ENCODE assay signal across 1 cellular context in the genomic region with DNA sequence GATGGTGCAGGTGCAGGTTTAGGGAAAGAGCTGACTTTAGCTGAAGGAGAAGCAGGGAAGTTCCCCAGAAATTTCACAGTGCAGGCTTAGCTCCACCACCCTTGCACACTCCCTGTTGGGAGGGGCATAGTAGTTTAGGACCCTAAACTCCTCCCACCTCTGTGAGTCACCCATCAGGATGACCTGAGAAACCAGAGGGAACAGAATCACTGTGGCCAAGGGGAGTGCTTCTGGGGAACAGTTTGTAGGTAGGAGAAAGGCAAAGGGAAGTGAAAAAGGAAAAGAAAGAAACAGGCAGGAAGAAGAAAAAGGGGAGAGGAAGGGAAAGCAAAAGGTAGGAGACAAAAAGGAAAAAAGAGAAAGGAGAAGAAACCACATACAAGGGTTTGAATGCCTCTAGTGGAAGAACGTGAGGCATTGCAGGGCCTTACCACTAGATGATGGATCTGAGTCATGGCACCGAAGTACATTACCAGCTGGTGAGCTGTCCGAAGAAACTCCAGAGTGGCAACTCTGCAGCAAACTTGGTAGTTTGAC.
TF ChIP-seq lines count a peak whose summit lies in the region.

No MANE protein-coding gene starts in this region.

TF ChIP-seq in WTC11, 78 proteins besides CTCF, POLR2A, EP300 and RAD21 (continued from another document):
- TF ChIP-seq, protein P1, sequence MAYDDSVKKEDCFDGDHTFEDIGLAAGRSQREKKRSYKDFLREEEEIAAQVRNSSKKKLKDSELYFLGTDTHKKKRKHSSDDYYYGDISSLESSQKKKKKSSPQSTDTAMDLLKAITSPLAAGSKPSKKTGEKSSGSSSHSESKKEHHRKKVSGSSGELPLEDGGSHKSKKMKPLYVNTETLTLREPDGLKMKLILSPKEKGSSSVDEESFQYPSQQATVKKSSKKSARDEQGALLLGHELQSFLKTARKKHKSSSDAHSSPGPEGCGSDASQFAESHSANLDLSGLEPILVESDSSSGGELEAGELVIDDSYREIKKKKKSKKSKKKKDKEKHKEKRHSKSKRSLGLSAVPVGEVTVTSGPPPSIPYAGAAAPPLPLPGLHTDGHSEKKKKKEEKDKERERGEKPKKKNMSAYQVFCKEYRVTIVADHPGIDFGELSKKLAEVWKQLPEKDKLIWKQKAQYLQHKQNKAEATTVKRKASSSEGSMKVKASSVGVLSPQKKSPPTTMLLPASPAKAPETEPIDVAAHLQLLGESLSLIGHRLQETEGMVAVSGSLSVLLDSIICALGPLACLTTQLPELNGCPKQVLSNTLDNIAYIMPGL (CRISPR knock-in tag; IDR thresholded peaks at IDR 0.05) = no peak
- TF ChIP-seq NR1H2 (CRISPR knock-in tag; IDR thresholded peaks at IDR 0.05) = no peak
- TF ChIP-seq NR2C2 (CRISPR knock-in tag; IDR thresholded peaks at IDR 0.05) = no peak
- TF ChIP-seq, protein P2, sequence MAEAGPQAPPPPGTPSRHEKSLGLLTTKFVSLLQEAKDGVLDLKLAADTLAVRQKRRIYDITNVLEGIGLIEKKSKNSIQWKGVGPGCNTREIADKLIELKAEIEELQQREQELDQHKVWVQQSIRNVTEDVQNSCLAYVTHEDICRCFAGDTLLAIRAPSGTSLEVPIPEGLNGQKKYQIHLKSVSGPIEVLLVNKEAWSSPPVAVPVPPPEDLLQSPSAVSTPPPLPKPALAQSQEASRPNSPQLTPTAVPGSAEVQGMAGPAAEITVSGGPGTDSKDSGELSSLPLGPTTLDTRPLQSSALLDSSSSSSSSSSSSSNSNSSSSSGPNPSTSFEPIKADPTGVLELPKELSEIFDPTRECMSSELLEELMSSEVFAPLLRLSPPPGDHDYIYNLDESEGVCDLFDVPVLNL (CRISPR knock-in tag; IDR thresholded peaks at IDR 0.05; ENCODE audit: borderline replicate concordance, low read depth) = no peak
- no peak for TF ChIP-seq HMGA2 (CRISPR knock-in tag; IDR thresholded peaks at IDR 0.05)
- no peak for TF ChIP-seq SOX15 (CRISPR knock-in tag; IDR thresholded peaks at IDR 0.05)
